11 cellular contexts compared by ENCODE assay signal in the genomic region with DNA sequence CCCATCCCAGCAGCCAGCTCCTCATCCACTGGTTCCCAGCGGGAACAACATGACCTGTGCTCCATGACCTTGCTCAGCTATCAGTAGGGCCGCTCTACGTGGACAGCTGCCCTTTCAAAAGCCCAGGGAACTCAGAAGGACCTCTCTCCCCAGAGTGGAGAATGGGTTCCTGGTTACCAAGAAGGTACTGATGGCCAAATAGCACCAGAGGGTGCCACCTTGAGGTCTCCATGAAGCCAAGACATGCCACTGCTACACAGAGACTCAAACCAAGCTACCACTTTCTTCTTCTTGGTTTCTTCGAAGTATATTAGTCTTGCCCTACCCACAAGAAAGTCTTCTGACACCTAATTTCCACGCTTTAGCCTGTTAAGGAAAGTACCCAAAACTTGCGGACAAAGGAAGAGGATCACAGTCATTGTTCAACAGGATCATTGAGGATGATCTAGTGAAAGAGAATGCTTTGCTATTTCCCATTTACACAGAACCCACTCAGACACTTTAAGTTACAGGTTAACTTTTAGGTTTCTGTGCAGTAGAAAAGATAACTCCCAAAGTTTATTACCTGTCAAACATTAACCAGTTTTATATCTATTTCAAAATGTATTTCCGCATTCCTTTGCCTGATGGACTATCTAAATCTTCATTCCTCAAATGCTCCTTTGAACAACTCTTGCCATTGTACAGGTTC.
DNase-seq lines count a peak whose midpoint lies in the region; ATAC-seq and TF ChIP-seq lines count a peak whose summit lies in the region.
"Had no signal": no experiment of that assay in that cellular context is flagged by ENCODE, and none has a peak within 500 bp of the region (broad histone marks: within the 10 kb centered on the region; RNA-seq: fewer than 3 reads in every experiment).

No MANE protein-coding gene starts in this region.

- 75 to 78% methylated on average over 7 of the region's 7 CpGs for WGBS in testis, 2 donors

- no peaks in the 10 kb centered on the region for H3K9me3 Mint-ChIP-seq in chondrocyte (ENCODE audit: low read depth)
- no peaks in the 10 kb centered on the region for H3K9me3 Mint-ChIP-seq in stimulated activated naive CD8-positive, alpha-beta T cell treated with anti-CD3 and anti-CD28 coated beads, Interleukin-15, Interleukin-2, amounts not matched to agents 100 ng/mL and 50 ng/mL, for 24 hours

- DNase-seq in chondrocyte (ENCODE audit: low spot score) (no peak), testis (no peak), NCI-H226 (no peak)
- DNase-seq: DND-41, NCI-H1694 had no signal

- no peak overlapping the region for H3K27ac ChIP-seq in testis
- H3K27ac ChIP-seq: ascending aorta had no signal

- TF ChIP-seq POLR2A in testis (IDR thresholded peaks at IDR 0.05), result no peak

- H3K4me1 ChIP-seq in testis, result no peaks in the 10 kb centered on the region
- H3K4me1 ChIP-seq: ascending aorta had no signal

- H3K4me3 Mint-ChIP-seq in chondrocyte (ENCODE audit: unreplicated experiment), result no peak overlapping the region
- H3K4me3 Mint-ChIP-seq in stimulated activated naive CD8-positive, alpha-beta T cell treated with anti-CD3 and anti-CD28 coated beads, Interleukin-15, Interleukin-2, amounts not matched to agents 100 ng/mL and 50 ng/mL, for 24 hours, result no peak overlapping the region

- peak; percentile 4 for ATAC-seq in GM19328 (IDR thresholded peaks at IDR 0.05; ENCODE audit: unreplicated experiment)
- peak; percentile 37 for ATAC-seq in HG03097 (IDR thresholded peaks at IDR 0.05; ENCODE audit: low FRiP score, unreplicated experiment)
- ATAC-seq in HG03095 (IDR thresholded peaks at IDR 0.05; ENCODE audit: unreplicated experiment), result no peak
- ATAC-seq: HCT116 had no signal

- H3K36me3 Mint-ChIP-seq in chondrocyte (ENCODE audit: low read depth), result no peaks in the 10 kb centered on the region
- no peaks in the 10 kb centered on the region for H3K36me3 Mint-ChIP-seq in stimulated activated naive CD8-positive, alpha-beta T cell treated with anti-CD3 and anti-CD28 coated beads, Interleukin-15, Interleukin-2, amounts not matched to agents 100 ng/mL and 50 ng/mL, for 24 hours (ENCODE audit: low read depth)

- TF ChIP-seq CTCF in chondrocyte (IDR thresholded peaks at IDR 0.05) (no peak), testis (IDR thresholded peaks at IDR 0.05) (no peak)

- H3K27ac Mint-ChIP-seq in chondrocyte (ENCODE audit: unreplicated experiment), result peak overlapping the region; percentile 79
- peak overlapping the region; percentile 9 for H3K27ac Mint-ChIP-seq in stimulated activated naive CD8-positive, alpha-beta T cell treated with anti-CD3 and anti-CD28 coated beads, Interleukin-15, Interleukin-2, amounts not matched to agents 100 ng/mL and 50 ng/mL, for 24 hours

- no peak overlapping the region for H3K4me3 ChIP-seq in testis
- H3K4me3 ChIP-seq: ascending aorta had no signal

- H3K9me3 ChIP-seq in testis, result no peaks in the 10 kb centered on the region
- H3K9me3 ChIP-seq: ascending aorta had no signal

- no peaks in the 10 kb centered on the region for H3K36me3 ChIP-seq in testis (ENCODE audit: low read depth, missing control alignments)
- H3K36me3 ChIP-seq: ascending aorta had no signal

- no peaks in the 10 kb centered on the region for H3K27me3 Mint-ChIP-seq in chondrocyte (ENCODE audit: low read depth)
- peaks cover 13% of the 10 kb centered on the region for H3K27me3 Mint-ChIP-seq in stimulated activated naive CD8-positive, alpha-beta T cell treated with anti-CD3 and anti-CD28 coated beads, Interleukin-15, Interleukin-2, amounts not matched to agents 100 ng/mL and 50 ng/mL, for 24 hours

- intact Hi-C loops in testis (cut with DNase I; ENCODE audit: low total_unique reads), result no loop called here

- no peaks in the 10 kb centered on the region for H3K27me3 ChIP-seq in testis
- H3K27me3 ChIP-seq: ascending aorta had no signal

- H3K4me1 Mint-ChIP-seq in chondrocyte (ENCODE audit: low read depth), result peaks cover 22% of the 10 kb centered on the region
- H3K4me1 Mint-ChIP-seq in stimulated activated naive CD8-positive, alpha-beta T cell treated with anti-CD3 and anti-CD28 coated beads, Interleukin-15, Interleukin-2, amounts not matched to agents 100 ng/mL and 50 ng/mL, for 24 hours (ENCODE audit: low read depth), result peaks cover 66% of the 10 kb centered on the region
